Comparison of ENCODE assay signal across 1 cellular context in the genomic region with DNA sequence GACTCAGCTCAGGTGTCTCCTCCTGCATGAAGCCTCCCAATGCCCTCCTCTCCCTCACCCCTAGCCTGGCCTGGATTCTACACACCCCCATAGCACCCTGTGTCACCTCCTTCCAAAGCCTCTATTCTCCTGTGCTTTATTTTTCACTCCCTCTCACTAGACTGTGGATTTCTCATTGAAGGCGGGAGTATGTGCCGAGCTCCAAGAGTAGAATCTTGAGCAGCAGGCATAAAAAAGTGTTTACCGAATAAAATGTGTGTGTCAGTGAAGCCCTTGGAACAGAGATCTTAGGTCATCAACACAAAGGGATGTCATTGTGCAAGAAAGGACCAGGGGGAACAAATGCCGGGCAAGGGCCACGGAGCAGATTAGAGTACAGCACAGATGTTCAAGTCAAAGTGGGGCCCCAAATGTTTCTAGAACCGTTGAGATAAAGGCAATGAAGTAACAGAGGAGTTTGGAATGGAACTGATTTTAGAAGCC.
TF ChIP-seq lines count a peak whose summit lies in the region.

No MANE protein-coding gene starts in this region.

TF ChIP-seq in HepG2, 621 proteins besides CTCF, POLR2A, EP300 and RAD21 (continued from another document and continues in another):
- TF ChIP-seq, protein P1, sequence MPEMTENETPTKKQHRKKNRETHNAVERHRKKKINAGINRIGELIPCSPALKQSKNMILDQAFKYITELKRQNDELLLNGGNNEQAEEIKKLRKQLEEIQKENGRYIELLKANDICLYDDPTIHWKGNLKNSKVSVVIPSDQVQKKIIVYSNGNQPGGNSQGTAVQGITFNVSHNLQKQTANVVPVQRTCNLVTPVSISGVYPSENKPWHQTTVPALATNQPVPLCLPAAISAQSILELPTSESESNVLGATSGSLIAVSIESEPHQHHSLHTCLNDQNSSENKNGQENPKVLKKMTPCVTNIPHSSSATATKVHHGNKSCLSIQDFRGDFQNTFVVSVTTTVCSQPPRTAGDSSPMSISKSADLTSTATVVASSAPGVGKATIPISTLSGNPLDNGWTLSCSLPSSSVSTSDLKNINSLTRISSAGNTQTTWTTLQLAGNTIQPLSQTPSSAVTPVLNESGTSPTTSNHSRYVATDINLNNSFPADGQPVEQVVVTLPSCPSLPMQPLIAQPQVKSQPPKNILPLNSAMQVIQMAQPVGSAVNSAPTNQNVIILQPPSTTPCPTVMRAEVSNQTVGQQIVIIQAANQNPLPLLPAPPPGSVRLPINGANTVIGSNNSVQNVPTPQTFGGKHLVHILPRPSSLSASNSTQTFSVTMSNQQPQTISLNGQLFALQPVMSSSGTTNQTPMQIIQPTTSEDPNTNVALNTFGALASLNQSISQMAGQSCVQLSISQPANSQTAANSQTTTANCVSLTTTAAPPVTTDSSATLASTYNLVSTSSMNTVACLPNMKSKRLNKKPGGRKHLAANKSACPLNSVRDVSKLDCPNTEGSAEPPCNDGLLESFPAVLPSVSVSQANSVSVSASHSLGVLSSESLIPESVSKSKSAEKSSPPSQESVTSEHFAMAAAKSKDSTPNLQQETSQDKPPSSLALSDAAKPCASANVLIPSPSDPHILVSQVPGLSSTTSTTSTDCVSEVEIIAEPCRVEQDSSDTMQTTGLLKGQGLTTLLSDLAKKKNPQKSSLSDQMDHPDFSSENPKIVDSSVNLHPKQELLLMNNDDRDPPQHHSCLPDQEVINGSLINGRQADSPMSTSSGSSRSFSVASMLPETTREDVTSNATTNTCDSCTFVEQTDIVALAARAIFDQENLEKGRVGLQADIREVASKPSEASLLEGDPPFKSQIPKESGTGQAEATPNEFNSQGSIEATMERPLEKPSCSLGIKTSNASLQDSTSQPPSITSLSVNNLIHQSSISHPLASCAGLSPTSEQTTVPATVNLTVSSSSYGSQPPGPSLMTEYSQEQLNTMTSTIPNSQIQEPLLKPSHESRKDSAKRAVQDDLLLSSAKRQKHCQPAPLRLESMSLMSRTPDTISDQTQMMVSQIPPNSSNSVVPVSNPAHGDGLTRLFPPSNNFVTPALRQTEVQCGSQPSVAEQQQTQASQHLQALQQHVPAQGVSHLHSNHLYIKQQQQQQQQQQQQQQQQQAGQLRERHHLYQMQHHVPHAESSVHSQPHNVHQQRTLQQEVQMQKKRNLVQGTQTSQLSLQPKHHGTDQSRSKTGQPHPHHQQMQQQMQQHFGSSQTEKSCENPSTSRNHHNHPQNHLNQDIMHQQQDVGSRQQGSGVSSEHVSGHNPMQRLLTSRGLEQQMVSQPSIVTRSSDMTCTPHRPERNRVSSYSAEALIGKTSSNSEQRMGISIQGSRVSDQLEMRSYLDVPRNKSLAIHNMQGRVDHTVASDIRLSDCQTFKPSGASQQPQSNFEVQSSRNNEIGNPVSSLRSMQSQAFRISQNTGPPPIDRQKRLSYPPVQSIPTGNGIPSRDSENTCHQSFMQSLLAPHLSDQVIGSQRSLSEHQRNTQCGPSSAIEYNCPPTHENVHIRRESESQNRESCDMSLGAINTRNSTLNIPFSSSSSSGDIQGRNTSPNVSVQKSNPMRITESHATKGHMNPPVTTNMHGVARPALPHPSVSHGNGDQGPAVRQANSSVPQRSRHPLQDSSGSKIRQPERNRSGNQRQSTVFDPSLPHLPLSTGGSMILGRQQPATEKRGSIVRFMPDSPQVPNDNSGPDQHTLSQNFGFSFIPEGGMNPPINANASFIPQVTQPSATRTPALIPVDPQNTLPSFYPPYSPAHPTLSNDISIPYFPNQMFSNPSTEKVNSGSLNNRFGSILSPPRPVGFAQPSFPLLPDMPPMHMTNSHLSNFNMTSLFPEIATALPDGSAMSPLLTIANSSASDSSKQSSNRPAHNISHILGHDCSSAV (CRISPR knock-in tag; IDR thresholded peaks at IDR 0.05; ENCODE audit: borderline replicate concordance) = no peak
- peak; percentile 83 for TF ChIP-seq GFI1 (CRISPR knock-in tag; IDR thresholded peaks at IDR 0.05; ENCODE audit: borderline replicate concordance)
- TF ChIP-seq HINFP (CRISPR knock-in tag; IDR thresholded peaks at IDR 0.05; ENCODE audit: low read depth) = no peak
- peak; percentile 74; the same call in 1 of the 2 replicates for TF ChIP-seq ZNF205 (CRISPR knock-in tag; IDR thresholded peaks at IDR 0.05)
- TF ChIP-seq ZNF230 (CRISPR knock-in tag; IDR thresholded peaks at IDR 0.05) = 0 out of 2 replicates have a peak, but pooled peaks have one; percentile 37
- TF ChIP-seq ZBTB1 (CRISPR knock-in tag; IDR thresholded peaks at IDR 0.05; ENCODE audit: borderline replicate concordance) = no peak
- 0 out of 2 replicates have a peak, but pooled peaks have one; percentile 50 for TF ChIP-seq TSC22D2 (CRISPR knock-in tag; IDR thresholded peaks at IDR 0.05; ENCODE audit: borderline replicate concordance)
- no peak for TF ChIP-seq EEA1 (CRISPR knock-in tag; IDR thresholded peaks at IDR 0.05; ENCODE audit: borderline replicate concordance)
- no peak for TF ChIP-seq ARNT (IDR thresholded peaks at IDR 0.05)
- 0 out of 2 replicates have a peak, but pooled peaks have one; percentile 23 for TF ChIP-seq ELF1 (CRISPR knock-in tag; IDR thresholded peaks at IDR 0.05)
- TF ChIP-seq, protein P2, sequence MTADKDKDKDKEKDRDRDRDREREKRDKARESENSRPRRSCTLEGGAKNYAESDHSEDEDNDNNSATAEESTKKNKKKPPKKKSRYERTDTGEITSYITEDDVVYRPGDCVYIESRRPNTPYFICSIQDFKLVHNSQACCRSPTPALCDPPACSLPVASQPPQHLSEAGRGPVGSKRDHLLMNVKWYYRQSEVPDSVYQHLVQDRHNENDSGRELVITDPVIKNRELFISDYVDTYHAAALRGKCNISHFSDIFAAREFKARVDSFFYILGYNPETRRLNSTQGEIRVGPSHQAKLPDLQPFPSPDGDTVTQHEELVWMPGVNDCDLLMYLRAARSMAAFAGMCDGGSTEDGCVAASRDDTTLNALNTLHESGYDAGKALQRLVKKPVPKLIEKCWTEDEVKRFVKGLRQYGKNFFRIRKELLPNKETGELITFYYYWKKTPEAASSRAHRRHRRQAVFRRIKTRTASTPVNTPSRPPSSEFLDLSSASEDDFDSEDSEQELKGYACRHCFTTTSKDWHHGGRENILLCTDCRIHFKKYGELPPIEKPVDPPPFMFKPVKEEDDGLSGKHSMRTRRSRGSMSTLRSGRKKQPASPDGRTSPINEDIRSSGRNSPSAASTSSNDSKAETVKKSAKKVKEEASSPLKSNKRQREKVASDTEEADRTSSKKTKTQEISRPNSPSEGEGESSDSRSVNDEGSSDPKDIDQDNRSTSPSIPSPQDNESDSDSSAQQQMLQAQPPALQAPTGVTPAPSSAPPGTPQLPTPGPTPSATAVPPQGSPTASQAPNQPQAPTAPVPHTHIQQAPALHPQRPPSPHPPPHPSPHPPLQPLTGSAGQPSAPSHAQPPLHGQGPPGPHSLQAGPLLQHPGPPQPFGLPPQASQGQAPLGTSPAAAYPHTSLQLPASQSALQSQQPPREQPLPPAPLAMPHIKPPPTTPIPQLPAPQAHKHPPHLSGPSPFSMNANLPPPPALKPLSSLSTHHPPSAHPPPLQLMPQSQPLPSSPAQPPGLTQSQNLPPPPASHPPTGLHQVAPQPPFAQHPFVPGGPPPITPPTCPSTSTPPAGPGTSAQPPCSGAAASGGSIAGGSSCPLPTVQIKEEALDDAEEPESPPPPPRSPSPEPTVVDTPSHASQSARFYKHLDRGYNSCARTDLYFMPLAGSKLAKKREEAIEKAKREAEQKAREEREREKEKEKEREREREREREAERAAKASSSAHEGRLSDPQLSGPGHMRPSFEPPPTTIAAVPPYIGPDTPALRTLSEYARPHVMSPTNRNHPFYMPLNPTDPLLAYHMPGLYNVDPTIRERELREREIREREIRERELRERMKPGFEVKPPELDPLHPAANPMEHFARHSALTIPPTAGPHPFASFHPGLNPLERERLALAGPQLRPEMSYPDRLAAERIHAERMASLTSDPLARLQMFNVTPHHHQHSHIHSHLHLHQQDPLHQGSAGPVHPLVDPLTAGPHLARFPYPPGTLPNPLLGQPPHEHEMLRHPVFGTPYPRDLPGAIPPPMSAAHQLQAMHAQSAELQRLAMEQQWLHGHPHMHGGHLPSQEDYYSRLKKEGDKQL (CRISPR knock-in tag; IDR thresholded peaks at IDR 0.05; ENCODE audit: low read depth) = 0 out of 2 replicates have a peak, but pooled peaks have one; percentile 38
- TF ChIP-seq CHD4 (IDR thresholded peaks at IDR 0.05; ENCODE audit: borderline replicate concordance, low read length) = peak; percentile 65; the same call in 1 of the 2 replicates
- TF ChIP-seq FOXK1 (CRISPR knock-in tag; IDR thresholded peaks at IDR 0.05; ENCODE audit: borderline replicate concordance, low read depth) = peak; percentile 72; the same call in 1 of the 2 replicates
- peak; percentile 59; the same call in 1 of the 2 replicates for TF ChIP-seq NR2F2 (IDR thresholded peaks at IDR 0.05; ENCODE audit: borderline replicate concordance, low read depth)
- 0 out of 2 replicates have a peak, but pooled peaks have one; percentile 76 for TF ChIP-seq ZNF331 (CRISPR knock-in tag; IDR thresholded peaks at IDR 0.05)
- TF ChIP-seq PRDM15 (CRISPR knock-in tag; IDR thresholded peaks at IDR 0.05) = no peak
- TF ChIP-seq, protein P3, sequence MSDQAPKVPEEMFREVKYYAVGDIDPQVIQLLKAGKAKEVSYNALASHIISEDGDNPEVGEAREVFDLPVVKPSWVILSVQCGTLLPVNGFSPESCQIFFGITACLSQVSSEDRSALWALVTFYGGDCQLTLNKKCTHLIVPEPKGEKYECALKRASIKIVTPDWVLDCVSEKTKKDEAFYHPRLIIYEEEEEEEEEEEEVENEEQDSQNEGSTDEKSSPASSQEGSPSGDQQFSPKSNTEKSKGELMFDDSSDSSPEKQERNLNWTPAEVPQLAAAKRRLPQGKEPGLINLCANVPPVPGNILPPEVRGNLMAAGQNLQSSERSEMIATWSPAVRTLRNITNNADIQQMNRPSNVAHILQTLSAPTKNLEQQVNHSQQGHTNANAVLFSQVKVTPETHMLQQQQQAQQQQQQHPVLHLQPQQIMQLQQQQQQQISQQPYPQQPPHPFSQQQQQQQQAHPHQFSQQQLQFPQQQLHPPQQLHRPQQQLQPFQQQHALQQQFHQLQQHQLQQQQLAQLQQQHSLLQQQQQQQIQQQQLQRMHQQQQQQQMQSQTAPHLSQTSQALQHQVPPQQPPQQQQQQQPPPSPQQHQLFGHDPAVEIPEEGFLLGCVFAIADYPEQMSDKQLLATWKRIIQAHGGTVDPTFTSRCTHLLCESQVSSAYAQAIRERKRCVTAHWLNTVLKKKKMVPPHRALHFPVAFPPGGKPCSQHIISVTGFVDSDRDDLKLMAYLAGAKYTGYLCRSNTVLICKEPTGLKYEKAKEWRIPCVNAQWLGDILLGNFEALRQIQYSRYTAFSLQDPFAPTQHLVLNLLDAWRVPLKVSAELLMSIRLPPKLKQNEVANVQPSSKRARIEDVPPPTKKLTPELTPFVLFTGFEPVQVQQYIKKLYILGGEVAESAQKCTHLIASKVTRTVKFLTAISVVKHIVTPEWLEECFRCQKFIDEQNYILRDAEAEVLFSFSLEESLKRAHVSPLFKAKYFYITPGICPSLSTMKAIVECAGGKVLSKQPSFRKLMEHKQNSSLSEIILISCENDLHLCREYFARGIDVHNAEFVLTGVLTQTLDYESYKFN (CRISPR knock-in tag; conservative IDR thresholded peaks at IDR 0.05) = peak; percentile 82
- TF ChIP-seq NCOA5 (CRISPR knock-in tag; IDR thresholded peaks at IDR 0.05) = no peak
- TF ChIP-seq NFE2L2 (IDR thresholded peaks at IDR 0.05; ENCODE audit: low read length) = no peak
- peak; percentile 74; the same call in 1 of the 2 replicates for TF ChIP-seq TARDBP (CRISPR knock-in tag; IDR thresholded peaks at IDR 0.05)
- TF ChIP-seq, protein P4, sequence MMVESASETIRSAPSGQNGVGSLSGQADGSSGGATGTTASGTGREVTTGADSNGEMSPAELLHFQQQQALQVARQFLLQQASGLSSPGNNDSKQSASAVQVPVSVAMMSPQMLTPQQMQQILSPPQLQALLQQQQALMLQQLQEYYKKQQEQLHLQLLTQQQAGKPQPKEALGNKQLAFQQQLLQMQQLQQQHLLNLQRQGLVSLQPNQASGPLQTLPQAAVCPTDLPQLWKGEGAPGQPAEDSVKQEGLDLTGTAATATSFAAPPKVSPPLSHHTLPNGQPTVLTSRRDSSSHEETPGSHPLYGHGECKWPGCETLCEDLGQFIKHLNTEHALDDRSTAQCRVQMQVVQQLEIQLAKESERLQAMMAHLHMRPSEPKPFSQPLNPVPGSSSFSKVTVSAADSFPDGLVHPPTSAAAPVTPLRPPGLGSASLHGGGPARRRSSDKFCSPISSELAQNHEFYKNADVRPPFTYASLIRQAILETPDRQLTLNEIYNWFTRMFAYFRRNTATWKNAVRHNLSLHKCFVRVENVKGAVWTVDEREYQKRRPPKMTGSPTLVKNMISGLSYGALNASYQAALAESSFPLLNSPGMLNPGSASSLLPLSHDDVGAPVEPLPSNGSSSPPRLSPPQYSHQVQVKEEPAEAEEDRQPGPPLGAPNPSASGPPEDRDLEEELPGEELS (CRISPR knock-in tag; IDR thresholded peaks at IDR 0.05) = peak; percentile 73
- TF ChIP-seq ZNF580 (CRISPR knock-in tag; IDR thresholded peaks at IDR 0.05; ENCODE audit: borderline replicate concordance, low read depth) = peak; percentile 21; the same call in 1 of the 2 replicates
- TF ChIP-seq PHF8 (CRISPR knock-in tag; IDR thresholded peaks at IDR 0.05) = peak; percentile 39; the same call in 1 of the 2 replicates
